22 cellular contexts compared by ENCODE assay signal in the genomic region with DNA sequence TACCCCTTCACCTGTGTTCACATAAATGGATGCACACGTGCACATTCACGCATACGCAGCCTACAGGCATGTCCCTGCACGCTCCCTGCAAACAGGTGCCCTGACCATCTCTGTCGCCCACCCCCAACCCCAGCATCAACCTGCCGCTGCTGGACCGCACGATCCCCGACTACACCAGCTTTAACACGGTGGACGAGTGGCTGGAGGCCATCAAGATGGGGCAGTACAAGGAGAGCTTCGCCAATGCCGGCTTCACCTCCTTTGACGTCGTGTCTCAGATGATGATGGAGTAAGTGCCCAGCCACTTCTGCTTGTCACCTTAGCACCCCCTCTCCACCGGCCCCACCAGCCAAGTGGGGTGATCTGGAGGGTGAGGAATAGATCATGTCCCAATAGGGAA.
DNase-seq lines count a peak whose midpoint lies in the region; ATAC-seq, FAIRE-seq and TF ChIP-seq lines count a peak whose summit lies in the region.
"Had no signal": no experiment of that assay in that cellular context is flagged by ENCODE, and none has a peak within 500 bp of the region (broad histone marks: within the 10 kb centered on the region; RNA-seq: fewer than 3 reads in every experiment).

No MANE protein-coding gene starts in this region.

- no peaks in the 10 kb centered on the region for H3K79me1 ChIP-seq in IMR-90 (ENCODE audit: low read depth in 1 of 2, low read length in 2 of 2)
- H3K79me1 ChIP-seq in neuronal stem cell (ENCODE audit: low read depth, low read length): no peaks in the 10 kb centered on the region

- no peak overlapping the region for H3K14ac ChIP-seq in IMR-90 (replicated peaks; ENCODE audit: low read depth, low read length)
- H3K14ac ChIP-seq in neuronal stem cell (ENCODE audit: low read length): peak overlapping the region; percentile 21

- DNase-seq in IMR-90 (no peak), neuronal stem cell (ENCODE audit: low spot score) (no peak), urothelium cell line (ENCODE audit: low spot score) (no peak), body of pancreas (no peak), dorsolateral prefrontal cortex (no peak), chondrocyte (ENCODE audit: low spot score) (no peak)
- DNase-seq: 8988T; ACHN; BE2C; Caco-2; Calu3; CD4-positive, alpha-beta T cell; CD8-positive, alpha-beta T cell; DMS79 treated with DMSO at 0.1 percent for 48 hours; GF-D8 had no signal

- 100% methylated on average over 6 of the region's 16 CpGs; no CpG with 5 or more reads in 1 of the 2 experiments for whole genome bisulfite sequencing in IMR-90 (ENCODE audit: extremely low coverage in 2 of 2, insufficient read length in 1 of 2), 2 experiments
- no CpG with 5 or more reads among the region's 16 CpGs for WGBS in neuronal stem cell (ENCODE audit: extremely low coverage in 2 of 2, insufficient read length in 2 of 2, insufficient replicate concordance in 1 of 2), 2 donors
- WGBS in body of pancreas, 2 donors: 83 to 97% methylated on average over 15 to 16 of the region's 16 CpGs

- no peaks in the 10 kb centered on the region for H3K27me3 Mint-ChIP-seq in chondrocyte (ENCODE audit: low read depth)

- H3K9me3 ChIP-seq in IMR-90 (ENCODE audit: control insufficient read depth, insufficient read depth, low read length) (no peaks in the 10 kb centered on the region), neuronal stem cell (replicated peaks in 1 of 2; ENCODE audit: control insufficient read depth in 2 of 2, insufficient read depth in 1 of 2, low read depth in 1 of 2, low read length in 2 of 2) (no peaks in the 10 kb centered on the region), body of pancreas (no peaks in the 10 kb centered on the region)
- H3K9me3 ChIP-seq: BE2C; BLaER1 treated with 17β-estradiol and CSF1 and Interleukin-3, amounts not matched to agents 10 nM and 100 nM; Caco-2 had no signal

- dilution Hi-C loops in IMR-90 (cut with HindIII; ENCODE audit: low sequenced_read_pairs, unreplicated experiment): no loop called here

- ATAC-seq in IMR-90 (ENCODE audit: low read depth): no peak
- no peak for ATAC-seq in body of pancreas
- ATAC-seq: CD8-positive, alpha-beta T cell had no signal

- peak; percentile 56 for FAIRE-seq in urothelium cell line (lab: Jason Lieb, UNC)
- FAIRE-seq: A204.1, D721Med, G401.6, GM12891, GM19239 had no signal

- TF ChIP-seq POLR2A in IMR-90 (IDR thresholded peaks at IDR 0.05; ENCODE audit: low read depth, low read length) (no peak), body of pancreas (IDR thresholded peaks at IDR 0.05) (no peak)

- no TSS peak for BruUV-seq in IMR-90 (replicated peaks; lab: Mats Ljungman, UMichigan)

- TF ChIP-seq CTCF in IMR-90 (conservative IDR thresholded peaks at IDR 0.05; ENCODE audit: low read depth, low read length) (no peak), body of pancreas (IDR thresholded peaks at IDR 0.05) (no peak), dorsolateral prefrontal cortex (IDR thresholded peaks at IDR 0.05 in 54 of 56, conservative IDR thresholded peaks at IDR 0.05 in 2 of 56; ENCODE audit: low read depth in 1 of 56, partially characterized antibody in 56 of 56) (no peak), chondrocyte (IDR thresholded peaks at IDR 0.05) (no peak)

- H3K4me1 ChIP-seq in IMR-90 (ENCODE audit: control insufficient read depth, insufficient read depth, low read length) (no peaks in the 10 kb centered on the region), neuronal stem cell (ENCODE audit: control insufficient read depth in 2 of 2, insufficient read depth in 1 of 2, low read depth in 1 of 2, low read length in 2 of 2) (no peaks in the 10 kb centered on the region), body of pancreas (no peaks in the 10 kb centered on the region)
- H3K4me1 ChIP-seq: BE2C, Caco-2 had no signal

- no peak overlapping the region for H3K4me3 Mint-ChIP-seq in chondrocyte (ENCODE audit: unreplicated experiment)
- H3K4me3 Mint-ChIP-seq: CD4-positive, alpha-beta T cell; CD8-positive, alpha-beta T cell had no signal

- in situ Hi-C loops in IMR-90 (cut with MboI; ENCODE audit: low sequenced_read_pairs): no loop called here

- POLR2A ChIA-PET in IMR-90 (lab: Charles Lee; ENCODE audit: unreplicated experiment): no interaction called here

- no peak for TF ChIP-seq RAD21 in IMR-90 (IDR thresholded peaks at IDR 0.05; ENCODE audit: low read length)

- no peak overlapping the region for H3K4ac ChIP-seq in IMR-90 (ENCODE audit: low read depth, low read length)
- no peak overlapping the region for H3K4ac ChIP-seq in neuronal stem cell (ENCODE audit: low read length)

- no peak overlapping the region for H2BK15ac ChIP-seq in IMR-90 (ENCODE audit: low read depth, low read length)
- no peak overlapping the region for H2BK15ac ChIP-seq in neuronal stem cell (ENCODE audit: low read length)

- CTCF ChIA-PET in IMR-90 (lab: Yijun Ruan, JAX): interaction anchor here (0.6 kb wide), 1 partner anchor 154 kb away, joined by 3 read pairs; no protein-coding TSS in a partner anchor

- H3K18ac ChIP-seq in IMR-90 (ENCODE audit: low read depth, low read length) (no peak overlapping the region), neuronal stem cell (ENCODE audit: low read length) (no peak overlapping the region)

- H3K27me3 ChIP-seq in IMR-90 (ENCODE audit: control insufficient read depth, insufficient read depth, low read length) (no peaks in the 10 kb centered on the region), neuronal stem cell (ENCODE audit: control insufficient read depth in 3 of 3, insufficient read depth in 3 of 3, low read depth in 1 of 3, low read length in 3 of 3) (no peaks in the 10 kb centered on the region), body of pancreas (no peaks in the 10 kb centered on the region), dorsolateral prefrontal cortex (no peaks in the 10 kb centered on the region)
- H3K27me3 ChIP-seq: BE2C; BLaER1 treated with 17β-estradiol and CSF1 and Interleukin-3, amounts not matched to agents 10 nM and 100 nM had no signal

- H2BK20ac ChIP-seq in IMR-90 (ENCODE audit: low read depth, low read length): no peak overlapping the region

- H2BK5ac ChIP-seq in IMR-90 (ENCODE audit: low read depth, low read length, poor library complexity, severe bottlenecking) (no peak overlapping the region), neuronal stem cell (ENCODE audit: low read length) (no peak overlapping the region)

- H3K4me3 ChIP-seq in IMR-90 (ENCODE audit: insufficient read depth, low read depth, low read length): no peak overlapping the region
- H3K4me3 ChIP-seq in neuronal stem cell (ENCODE audit: low read length in 2 of 2): no peak overlapping the region
- no peak overlapping the region for H3K4me3 ChIP-seq in body of pancreas
- no peak overlapping the region for H3K4me3 ChIP-seq in dorsolateral prefrontal cortex
- H3K4me3 ChIP-seq: BLaER1 treated with 17β-estradiol and CSF1 and Interleukin-3, amounts not matched to agents 10 nM and 100 nM had no signal

- H4K20me1 ChIP-seq in IMR-90 (ENCODE audit: insufficient read depth, low read length): no peaks in the 10 kb centered on the region; the same call in 1 of the 2 replicates

- H3K56ac ChIP-seq in IMR-90 (ENCODE audit: extremely low read depth, insufficient read depth, low read length): no peak overlapping the region

- H3K4me2 ChIP-seq in IMR-90 (ENCODE audit: low read depth, low read length) (no peak overlapping the region), neuronal stem cell (ENCODE audit: insufficient read depth, low read length, poor library complexity, severe bottlenecking) (no peak overlapping the region)

- intact Hi-C loops in IMR-90 (cut with micrococcal nuclease): no loop called here
- intact Hi-C loops in body of pancreas (cut with DNase I): no loop called here
- intact Hi-C loops in dorsolateral prefrontal cortex (cut with DNase I): no loop called here

- no peak overlapping the region for H2AFZ ChIP-seq in IMR-90 (replicated peaks; ENCODE audit: low read length, poor library complexity)
- no peak overlapping the region for H2AFZ ChIP-seq in neuronal stem cell (ENCODE audit: low read length)

- H3K9me3 Mint-ChIP-seq in chondrocyte (ENCODE audit: low read depth): no peaks in the 10 kb centered on the region
- H3K9me3 Mint-ChIP-seq: CD4-positive, alpha-beta T cell; CD8-positive, alpha-beta T cell had no signal

- H4K5ac ChIP-seq in IMR-90 (ENCODE audit: low read depth, low read length): no peak overlapping the region

- H2AK5ac ChIP-seq in IMR-90 (ENCODE audit: low read depth, low read length): no peak overlapping the region
- H2AK5ac ChIP-seq in neuronal stem cell (ENCODE audit: low read depth, low read length): no peak overlapping the region

- H2BK120ac ChIP-seq in IMR-90 (ENCODE audit: low read depth, low read length): no peak overlapping the region
- H2BK120ac ChIP-seq in neuronal stem cell (ENCODE audit: low read depth, low read length): no peak overlapping the region

- no peak overlapping the region for H4K91ac ChIP-seq in IMR-90 (ENCODE audit: insufficient read depth, low read depth, low read length)
- H4K91ac ChIP-seq in neuronal stem cell (ENCODE audit: low read depth, low read length, poor library complexity): no peak overlapping the region

- H2AK9ac ChIP-seq in IMR-90 (replicated peaks; ENCODE audit: low read depth, low read length, poor library complexity): peak overlapping the region; percentile 5

- H3K27ac ChIP-seq in IMR-90 (ENCODE audit: insufficient read depth, low read length) (no peak overlapping the region), neuronal stem cell (replicated peaks; ENCODE audit: low read length) (no peak overlapping the region), body of pancreas (no peak overlapping the region), dorsolateral prefrontal cortex (no peak overlapping the region)
- H3K27ac ChIP-seq: BLaER1 treated with 17β-estradiol and CSF1 and Interleukin-3, amounts not matched to agents 10 nM and 100 nM; C4-2B had no signal

- H4K8ac ChIP-seq in IMR-90 (ENCODE audit: low read depth in 2 of 2, low read length in 2 of 2): no peak overlapping the region
- H4K8ac ChIP-seq in neuronal stem cell (ENCODE audit: low read depth, low read length): no peak overlapping the region

- H3K36me3 ChIP-seq in IMR-90 (ENCODE audit: control insufficient read depth, insufficient read depth, low read length): peaks cover 59% of the 10 kb centered on the region
- H3K36me3 ChIP-seq in neuronal stem cell (replicated peaks in 1 of 2; ENCODE audit: control insufficient read depth in 2 of 2, insufficient read depth in 2 of 2, low read length in 2 of 2): peaks cover 23 to 60% of the 10 kb centered on the region in 2 donors
- no peaks in the 10 kb centered on the region for H3K36me3 ChIP-seq in body of pancreas (replicated peaks in 1 of 2; ENCODE audit: insufficient read depth in 1 of 2, low read depth in 2 of 2)
- H3K36me3 ChIP-seq: BE2C; BLaER1 treated with 17β-estradiol and CSF1 and Interleukin-3, amounts not matched to agents 10 nM and 100 nM had no signal

- H3K36me3 Mint-ChIP-seq in chondrocyte (ENCODE audit: low read depth): peaks cover 26% of the 10 kb centered on the region
- H3K36me3 Mint-ChIP-seq: CD8-positive, alpha-beta T cell had no signal

- H2BK12ac ChIP-seq in neuronal stem cell (ENCODE audit: low read length): no peak overlapping the region

- H3K4me1 Mint-ChIP-seq in chondrocyte (ENCODE audit: low read depth): peaks cover 3% of the 10 kb centered on the region

- H3K23ac ChIP-seq in IMR-90 (ENCODE audit: low read depth, low read length): no peak overlapping the region
- no peak overlapping the region for H3K23ac ChIP-seq in neuronal stem cell (ENCODE audit: low read depth, low read length, poor library complexity)

- H3K27ac Mint-ChIP-seq in chondrocyte (ENCODE audit: unreplicated experiment): no peak overlapping the region
- H3K27ac Mint-ChIP-seq: CD4-positive, alpha-beta T cell; CD8-positive, alpha-beta T cell had no signal

- H3K9ac ChIP-seq in IMR-90 (ENCODE audit: low read depth, low read length) (no peak overlapping the region), neuronal stem cell (ENCODE audit: low read depth, low read length, poor library complexity) (no peak overlapping the region)
- H3K9ac ChIP-seq: BLaER1 treated with 17β-estradiol and CSF1 and Interleukin-3, amounts not matched to agents 10 nM and 100 nM had no signal

- peaks cover 19% of the 10 kb centered on the region; the same call in 1 of the 2 replicates for H3K9me1 ChIP-seq in IMR-90 (ENCODE audit: insufficient read depth, low read length)
